In the genomic region with DNA sequence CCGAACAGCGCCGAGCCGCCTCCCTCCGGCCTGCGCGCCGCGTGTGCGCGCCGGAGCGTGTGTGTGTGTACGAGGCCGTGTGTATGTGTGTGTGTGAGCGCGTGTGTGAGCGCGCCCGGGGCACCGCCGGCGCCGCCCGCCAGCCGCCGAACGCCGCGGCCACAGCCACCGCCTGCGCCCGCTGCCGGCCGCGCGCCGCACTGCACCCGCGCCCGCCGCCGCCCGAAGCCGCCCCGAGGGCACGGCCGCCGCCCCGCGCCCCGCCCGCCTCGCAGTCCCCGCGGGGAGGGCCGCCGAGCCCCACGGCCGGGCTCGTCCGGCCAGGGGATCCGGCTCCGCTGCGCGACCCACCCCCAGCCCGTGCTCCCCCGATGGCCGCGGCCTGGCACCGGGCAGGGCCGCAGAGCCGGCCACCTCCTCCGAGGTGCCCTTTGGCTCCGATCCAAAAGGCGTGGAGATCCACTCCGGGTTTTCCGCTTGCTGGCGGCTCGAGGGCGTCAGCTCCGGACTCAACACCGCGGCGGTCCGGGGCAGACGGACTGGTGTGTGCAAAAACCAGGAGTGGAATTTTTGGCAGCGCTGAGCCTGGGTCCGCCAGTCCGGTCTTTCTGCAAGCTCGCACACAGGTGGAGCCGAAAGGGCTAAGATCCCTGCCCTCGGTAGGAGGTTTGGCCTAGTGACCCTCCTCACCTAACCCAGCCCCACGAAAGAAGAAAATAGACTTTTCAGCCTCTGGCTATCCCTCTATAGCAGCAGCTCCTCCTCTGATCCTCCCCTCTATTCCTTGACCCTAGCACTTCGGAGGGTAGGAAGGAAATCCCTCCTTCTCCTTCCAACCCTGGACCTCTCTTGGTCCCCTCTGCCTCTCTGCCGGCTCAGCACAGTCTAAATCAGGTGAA, we compare ENCODE assay signal across 1 cellular context.
TF ChIP-seq lines count a peak whose summit lies in the region.

A gene with protein sequence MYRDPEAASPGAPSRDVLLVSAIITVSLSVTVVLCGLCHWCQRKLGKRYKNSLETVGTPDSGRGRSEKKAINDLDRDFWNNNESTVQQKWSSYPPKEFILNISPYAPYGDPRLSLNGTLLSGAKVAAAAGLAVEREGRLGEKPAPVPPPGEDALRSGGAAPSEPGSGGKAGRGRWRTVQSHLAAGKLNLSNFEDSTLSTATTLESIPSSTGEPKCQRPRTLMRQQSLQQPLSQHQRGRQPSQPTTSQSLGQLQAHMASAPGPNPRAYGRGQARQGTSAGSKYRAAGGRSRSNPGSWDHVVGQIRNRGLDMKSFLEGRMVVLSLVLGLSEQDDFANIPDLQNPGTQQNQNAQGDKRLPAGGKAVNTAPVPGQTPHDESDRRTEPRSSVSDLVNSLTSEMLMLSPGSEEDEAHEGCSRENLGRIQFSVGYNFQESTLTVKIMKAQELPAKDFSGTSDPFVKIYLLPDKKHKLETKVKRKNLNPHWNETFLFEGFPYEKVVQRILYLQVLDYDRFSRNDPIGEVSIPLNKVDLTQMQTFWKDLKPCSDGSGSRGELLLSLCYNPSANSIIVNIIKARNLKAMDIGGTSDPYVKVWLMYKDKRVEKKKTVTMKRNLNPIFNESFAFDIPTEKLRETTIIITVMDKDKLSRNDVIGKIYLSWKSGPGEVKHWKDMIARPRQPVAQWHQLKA (minus strand): TSS at position 47 of the 899 bp plus-strand sequence. CDS start 256 bp downstream, outside the sequence.

TF ChIP-seq in HepG2, 621 proteins besides CTCF, POLR2A, EP300 and RAD21 (continued from another document and continues in another):
- TF ChIP-seq, protein P1, sequence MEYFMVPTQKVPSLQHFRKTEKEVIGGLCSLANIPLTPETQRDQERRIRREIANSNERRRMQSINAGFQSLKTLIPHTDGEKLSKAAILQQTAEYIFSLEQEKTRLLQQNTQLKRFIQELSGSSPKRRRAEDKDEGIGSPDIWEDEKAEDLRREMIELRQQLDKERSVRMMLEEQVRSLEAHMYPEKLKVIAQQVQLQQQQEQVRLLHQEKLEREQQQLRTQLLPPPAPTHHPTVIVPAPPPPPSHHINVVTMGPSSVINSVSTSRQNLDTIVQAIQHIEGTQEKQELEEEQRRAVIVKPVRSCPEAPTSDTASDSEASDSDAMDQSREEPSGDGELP (IDR thresholded peaks at IDR 0.05; ENCODE audit: borderline replicate concordance, low read depth) = peak; percentile 47; the same call in 1 of the 2 replicates
- TF ChIP-seq, protein P2, sequence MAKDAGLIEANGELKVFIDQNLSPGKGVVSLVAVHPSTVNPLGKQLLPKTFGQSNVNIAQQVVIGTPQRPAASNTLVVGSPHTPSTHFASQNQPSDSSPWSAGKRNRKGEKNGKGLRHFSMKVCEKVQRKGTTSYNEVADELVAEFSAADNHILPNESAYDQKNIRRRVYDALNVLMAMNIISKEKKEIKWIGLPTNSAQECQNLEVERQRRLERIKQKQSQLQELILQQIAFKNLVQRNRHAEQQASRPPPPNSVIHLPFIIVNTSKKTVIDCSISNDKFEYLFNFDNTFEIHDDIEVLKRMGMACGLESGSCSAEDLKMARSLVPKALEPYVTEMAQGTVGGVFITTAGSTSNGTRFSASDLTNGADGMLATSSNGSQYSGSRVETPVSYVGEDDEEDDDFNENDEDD (CRISPR knock-in tag; IDR thresholded peaks at IDR 0.05; ENCODE audit: borderline replicate concordance) = peak; percentile 42; the same call in 1 of the 2 replicates
- TF ChIP-seq RARA (CRISPR knock-in tag; IDR thresholded peaks at IDR 0.05) (0 out of 2 replicates have a peak, but pooled peaks have one; percentile 9), NFYB (CRISPR knock-in tag; IDR thresholded peaks at IDR 0.05) (no peak; the same call in 1 of the 2 replicates), ZNF382 (CRISPR knock-in tag; IDR thresholded peaks at IDR 0.05; ENCODE audit: borderline replicate concordance) (no peak), SP1 (IDR thresholded peaks at IDR 0.05) (no peak), SP1 (CRISPR knock-in tag; IDR thresholded peaks at IDR 0.05) (peak; percentile 69), TBL1XR1 (IDR thresholded peaks at IDR 0.05; ENCODE audit: borderline replicate concordance, low read length, partially characterized antibody) (no peak), KAT8 (CRISPR knock-in tag; IDR thresholded peaks at IDR 0.05) (peak; percentile 53; the same call in 1 of the 2 replicates), MIER3 (CRISPR knock-in tag; IDR thresholded peaks at IDR 0.05; ENCODE audit: borderline replicate concordance) (0 out of 2 replicates have a peak, but pooled peaks have one; percentile 57), POLR2AphosphoS5 (IDR thresholded peaks at IDR 0.05; ENCODE audit: low read depth, low read length) (no peak), MAFG (CRISPR knock-in tag; IDR thresholded peaks at IDR 0.05) (0 out of 2 replicates have a peak, but pooled peaks have one; percentile 17), ZNF224 (CRISPR knock-in tag; IDR thresholded peaks at IDR 0.05) (no peak), ZNF879 (CRISPR knock-in tag; IDR thresholded peaks at IDR 0.05) (no peak), NR2F6 (IDR thresholded peaks at IDR 0.05) (peak; percentile 39; the same call in 1 of the 2 replicates), NR2F6 (CRISPR knock-in tag; IDR thresholded peaks at IDR 0.05) (peak; percentile 57), ZNF703 (CRISPR knock-in tag; IDR thresholded peaks at IDR 0.05; ENCODE audit: borderline replicate concordance) (no peak), TCF7L2 (IDR thresholded peaks at IDR 0.05; ENCODE audit: low read depth, low read length) (no peak), ZFP1 (CRISPR knock-in tag; IDR thresholded peaks at IDR 0.05) (no peak), ZFX (CRISPR knock-in tag; IDR thresholded peaks at IDR 0.05; ENCODE audit: low read depth) (peak; percentile 39; the same call in 1 of the 2 replicates), ZBTB38 (CRISPR knock-in tag; IDR thresholded peaks at IDR 0.05) (0 out of 2 replicates have a peak, but pooled peaks have one; percentile 39), ZNF333 (CRISPR knock-in tag; IDR thresholded peaks at IDR 0.05; ENCODE audit: borderline replicate concordance) (0 out of 2 replicates have a peak, but pooled peaks have one; percentile 85), ZNF326 (CRISPR knock-in tag; IDR thresholded peaks at IDR 0.05; ENCODE audit: borderline replicate concordance) (no peak), ZNF562 (CRISPR knock-in tag; IDR thresholded peaks at IDR 0.05; ENCODE audit: borderline replicate concordance) (no peak), ZNF12 (CRISPR knock-in tag; IDR thresholded peaks at IDR 0.05) (0 out of 2 replicates have a peak, but pooled peaks have one; percentile 36), NFE2L1 (CRISPR knock-in tag; IDR thresholded peaks at IDR 0.05; ENCODE audit: borderline replicate concordance) (no peak), ZKSCAN8 (CRISPR knock-in tag; IDR thresholded peaks at IDR 0.05; ENCODE audit: borderline replicate concordance) (no peak; the same call in 1 of the 2 replicates), ZNF441 (CRISPR knock-in tag; IDR thresholded peaks at IDR 0.05; ENCODE audit: borderline replicate concordance) (0 out of 2 replicates have a peak, but pooled peaks have one; percentile 25)
- TF ChIP-seq, protein P3, sequence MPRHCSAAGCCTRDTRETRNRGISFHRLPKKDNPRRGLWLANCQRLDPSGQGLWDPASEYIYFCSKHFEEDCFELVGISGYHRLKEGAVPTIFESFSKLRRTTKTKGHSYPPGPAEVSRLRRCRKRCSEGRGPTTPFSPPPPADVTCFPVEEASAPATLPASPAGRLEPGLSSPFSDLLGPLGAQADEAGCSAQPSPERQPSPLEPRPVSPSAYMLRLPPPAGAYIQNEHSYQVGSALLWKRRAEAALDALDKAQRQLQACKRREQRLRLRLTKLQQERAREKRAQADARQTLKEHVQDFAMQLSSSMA (CRISPR knock-in tag; IDR thresholded peaks at IDR 0.05) = 0 out of 2 replicates have a peak, but pooled peaks have one; percentile 24
- TF ChIP-seq, protein P4, sequence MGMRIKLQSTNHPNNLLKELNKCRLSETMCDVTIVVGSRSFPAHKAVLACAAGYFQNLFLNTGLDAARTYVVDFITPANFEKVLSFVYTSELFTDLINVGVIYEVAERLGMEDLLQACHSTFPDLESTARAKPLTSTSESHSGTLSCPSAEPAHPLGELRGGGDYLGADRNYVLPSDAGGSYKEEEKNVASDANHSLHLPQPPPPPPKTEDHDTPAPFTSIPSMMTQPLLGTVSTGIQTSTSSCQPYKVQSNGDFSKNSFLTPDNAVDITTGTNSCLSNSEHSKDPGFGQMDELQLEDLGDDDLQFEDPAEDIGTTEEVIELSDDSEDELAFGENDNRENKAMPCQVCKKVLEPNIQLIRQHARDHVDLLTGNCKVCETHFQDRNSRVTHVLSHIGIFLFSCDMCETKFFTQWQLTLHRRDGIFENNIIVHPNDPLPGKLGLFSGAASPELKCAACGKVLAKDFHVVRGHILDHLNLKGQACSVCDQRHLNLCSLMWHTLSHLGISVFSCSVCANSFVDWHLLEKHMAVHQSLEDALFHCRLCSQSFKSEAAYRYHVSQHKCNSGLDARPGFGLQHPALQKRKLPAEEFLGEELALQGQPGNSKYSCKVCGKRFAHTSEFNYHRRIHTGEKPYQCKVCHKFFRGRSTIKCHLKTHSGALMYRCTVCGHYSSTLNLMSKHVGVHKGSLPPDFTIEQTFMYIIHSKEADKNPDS (CRISPR knock-in tag; IDR thresholded peaks at IDR 0.05) = no peak
- TF ChIP-seq, protein P5, sequence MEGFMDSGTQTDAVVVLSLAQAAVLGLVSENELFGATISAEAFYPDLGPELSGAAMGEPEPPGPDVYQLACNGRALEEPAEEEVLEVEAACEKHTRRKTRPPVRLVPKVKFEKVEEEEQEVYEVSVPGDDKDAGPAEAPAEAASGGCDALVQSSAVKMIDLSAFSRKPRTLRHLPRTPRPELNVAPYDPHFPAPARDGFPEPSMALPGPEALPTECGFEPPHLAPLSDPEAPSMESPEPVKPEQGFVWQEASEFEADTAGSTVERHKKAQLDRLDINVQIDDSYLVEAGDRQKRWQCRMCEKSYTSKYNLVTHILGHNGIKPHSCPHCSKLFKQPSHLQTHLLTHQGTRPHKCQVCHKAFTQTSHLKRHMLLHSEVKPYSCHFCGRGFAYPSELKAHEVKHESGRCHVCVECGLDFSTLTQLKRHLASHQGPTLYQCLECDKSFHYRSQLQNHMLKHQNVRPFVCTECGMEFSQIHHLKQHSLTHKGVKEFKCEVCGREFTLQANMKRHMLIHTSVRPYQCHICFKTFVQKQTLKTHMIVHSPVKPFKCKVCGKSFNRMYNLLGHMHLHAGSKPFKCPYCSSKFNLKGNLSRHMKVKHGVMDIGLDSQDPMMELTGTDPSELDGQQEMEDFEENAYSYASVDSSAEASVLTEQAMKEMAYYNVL (CRISPR knock-in tag; IDR thresholded peaks at IDR 0.05; ENCODE audit: borderline replicate concordance) = 0 out of 2 replicates have a peak, but pooled peaks have one; percentile 44
- TF ChIP-seq, protein P6, sequence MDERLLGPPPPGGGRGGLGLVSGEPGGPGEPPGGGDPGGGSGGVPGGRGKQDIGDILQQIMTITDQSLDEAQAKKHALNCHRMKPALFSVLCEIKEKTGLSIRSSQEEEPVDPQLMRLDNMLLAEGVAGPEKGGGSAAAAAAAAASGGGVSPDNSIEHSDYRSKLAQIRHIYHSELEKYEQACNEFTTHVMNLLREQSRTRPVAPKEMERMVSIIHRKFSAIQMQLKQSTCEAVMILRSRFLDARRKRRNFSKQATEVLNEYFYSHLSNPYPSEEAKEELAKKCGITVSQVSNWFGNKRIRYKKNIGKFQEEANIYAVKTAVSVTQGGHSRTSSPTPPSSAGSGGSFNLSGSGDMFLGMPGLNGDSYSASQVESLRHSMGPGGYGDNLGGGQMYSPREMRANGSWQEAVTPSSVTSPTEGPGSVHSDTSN (CRISPR knock-in tag; IDR thresholded peaks at IDR 0.05) = no peak
- TF ChIP-seq, protein P7, sequence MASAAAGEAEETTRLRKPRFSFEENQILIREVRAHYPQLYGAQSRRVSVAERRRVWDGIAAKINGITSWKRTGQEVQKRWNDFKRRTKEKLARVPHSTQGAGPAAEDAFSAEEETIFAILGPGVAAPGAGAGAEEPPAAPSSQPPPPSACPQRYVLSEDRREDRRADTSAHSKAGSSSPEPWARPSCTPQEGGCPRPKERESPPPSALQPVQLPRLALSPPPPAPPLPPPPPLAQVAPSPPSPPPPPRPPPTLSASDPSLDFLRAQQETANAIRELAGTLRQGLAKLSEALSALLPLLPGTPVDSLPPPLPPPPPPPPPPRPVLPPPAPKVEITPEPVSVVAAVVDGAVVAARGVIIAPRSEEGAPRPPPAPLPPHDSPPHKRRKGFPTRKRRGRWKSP (CRISPR knock-in tag; IDR thresholded peaks at IDR 0.05) = 0 out of 2 replicates have a peak, but pooled peaks have one; percentile 77
- TF ChIP-seq, protein P8, sequence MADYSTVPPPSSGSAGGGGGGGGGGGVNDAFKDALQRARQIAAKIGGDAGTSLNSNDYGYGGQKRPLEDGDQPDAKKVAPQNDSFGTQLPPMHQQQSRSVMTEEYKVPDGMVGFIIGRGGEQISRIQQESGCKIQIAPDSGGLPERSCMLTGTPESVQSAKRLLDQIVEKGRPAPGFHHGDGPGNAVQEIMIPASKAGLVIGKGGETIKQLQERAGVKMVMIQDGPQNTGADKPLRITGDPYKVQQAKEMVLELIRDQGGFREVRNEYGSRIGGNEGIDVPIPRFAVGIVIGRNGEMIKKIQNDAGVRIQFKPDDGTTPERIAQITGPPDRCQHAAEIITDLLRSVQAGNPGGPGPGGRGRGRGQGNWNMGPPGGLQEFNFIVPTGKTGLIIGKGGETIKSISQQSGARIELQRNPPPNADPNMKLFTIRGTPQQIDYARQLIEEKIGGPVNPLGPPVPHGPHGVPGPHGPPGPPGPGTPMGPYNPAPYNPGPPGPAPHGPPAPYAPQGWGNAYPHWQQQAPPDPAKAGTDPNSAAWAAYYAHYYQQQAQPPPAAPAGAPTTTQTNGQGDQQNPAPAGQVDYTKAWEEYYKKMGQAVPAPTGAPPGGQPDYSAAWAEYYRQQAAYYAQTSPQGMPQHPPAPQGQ (CRISPR knock-in tag; IDR thresholded peaks at IDR 0.05; ENCODE audit: borderline replicate concordance) = no peak
- TF ChIP-seq, protein P9, sequence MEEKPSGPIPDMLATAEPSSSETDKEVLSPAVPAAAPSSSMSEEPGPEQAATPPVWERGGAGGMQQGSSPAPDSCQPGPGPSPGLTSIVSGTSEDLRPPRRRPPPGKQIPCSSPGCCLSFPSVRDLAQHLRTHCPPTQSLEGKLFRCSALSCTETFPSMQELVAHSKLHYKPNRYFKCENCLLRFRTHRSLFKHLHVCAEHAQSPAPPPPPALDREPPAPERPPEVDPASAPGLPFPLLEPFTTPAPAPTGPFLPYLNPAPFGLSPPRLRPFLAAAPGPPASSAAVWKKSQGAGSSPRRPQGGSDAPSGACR (CRISPR knock-in tag; IDR thresholded peaks at IDR 0.05) = no peak
- TF ChIP-seq, protein P10, sequence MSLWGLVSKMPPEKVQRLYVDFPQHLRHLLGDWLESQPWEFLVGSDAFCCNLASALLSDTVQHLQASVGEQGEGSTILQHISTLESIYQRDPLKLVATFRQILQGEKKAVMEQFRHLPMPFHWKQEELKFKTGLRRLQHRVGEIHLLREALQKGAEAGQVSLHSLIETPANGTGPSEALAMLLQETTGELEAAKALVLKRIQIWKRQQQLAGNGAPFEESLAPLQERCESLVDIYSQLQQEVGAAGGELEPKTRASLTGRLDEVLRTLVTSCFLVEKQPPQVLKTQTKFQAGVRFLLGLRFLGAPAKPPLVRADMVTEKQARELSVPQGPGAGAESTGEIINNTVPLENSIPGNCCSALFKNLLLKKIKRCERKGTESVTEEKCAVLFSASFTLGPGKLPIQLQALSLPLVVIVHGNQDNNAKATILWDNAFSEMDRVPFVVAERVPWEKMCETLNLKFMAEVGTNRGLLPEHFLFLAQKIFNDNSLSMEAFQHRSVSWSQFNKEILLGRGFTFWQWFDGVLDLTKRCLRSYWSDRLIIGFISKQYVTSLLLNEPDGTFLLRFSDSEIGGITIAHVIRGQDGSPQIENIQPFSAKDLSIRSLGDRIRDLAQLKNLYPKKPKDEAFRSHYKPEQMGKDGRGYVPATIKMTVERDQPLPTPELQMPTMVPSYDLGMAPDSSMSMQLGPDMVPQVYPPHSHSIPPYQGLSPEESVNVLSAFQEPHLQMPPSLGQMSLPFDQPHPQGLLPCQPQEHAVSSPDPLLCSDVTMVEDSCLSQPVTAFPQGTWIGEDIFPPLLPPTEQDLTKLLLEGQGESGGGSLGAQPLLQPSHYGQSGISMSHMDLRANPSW (CRISPR knock-in tag; IDR thresholded peaks at IDR 0.05; ENCODE audit: borderline replicate concordance) = no peak
